18 cellular contexts compared by ENCODE assay signal in the genomic region with DNA sequence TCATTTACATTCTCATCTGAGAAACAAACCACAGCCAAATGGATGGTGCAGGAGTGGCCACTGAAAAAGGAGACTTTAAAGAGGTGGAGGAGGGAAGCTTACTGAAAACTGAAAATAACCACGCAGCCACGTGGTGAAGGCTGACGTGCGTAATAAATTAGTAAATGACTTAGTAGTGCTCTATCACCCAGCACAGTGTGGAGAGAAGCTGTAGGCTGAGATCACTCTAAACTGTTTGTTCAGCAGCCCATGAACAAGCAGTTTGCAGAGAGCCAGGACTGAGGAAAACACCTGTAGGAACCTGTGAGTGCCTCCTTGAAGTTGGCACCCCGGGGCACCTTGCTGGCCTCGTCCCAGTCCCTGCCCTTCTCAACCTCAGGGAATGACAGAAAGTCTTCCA.
"Had no signal": no experiment of that assay in that cellular context is flagged by ENCODE, and none has a peak within 500 bp of the region (broad histone marks: within the 10 kb centered on the region; RNA-seq: fewer than 3 reads in every experiment).

No MANE protein-coding gene starts in this region.

- H3K4me3 ChIP-seq: esophagus squamous epithelium, hepatocyte, left ventricle myocardium inferior, mucosa of descending colon, tibial nerve had no signal

- H3K9ac ChIP-seq: parathyroid adenoma had no signal

- H3K4me3 Mint-ChIP-seq: activated naive CD4-positive, alpha-beta T cell treated with anti-CD3 and anti-CD28 coated beads for 36 hours; activated naive CD8-positive, alpha-beta T cell treated with anti-CD3 and anti-CD28 coated beads, Interleukin-2, amount 50 U/mL, for 24 hours; memory B cell; naive thymus-derived CD4-positive, alpha-beta T cell; stimulated activated effector memory CD8-positive, alpha-beta T cell treated with anti-CD3 and anti-CD28 coated beads, Interleukin-12 subunit alpha, Interleukin-12 subunit beta, amount 100 ng/mL, for 72 hours had no signal

- DNase-seq: activated naive CD4-positive, alpha-beta T cell treated with anti-CD3 and anti-CD28 coated beads for 36 hours; activated naive CD8-positive, alpha-beta T cell treated with anti-CD3 and anti-CD28 coated beads, Interleukin-2, amount 50 U/mL, for 24 hours; aorta; cortex of kidney; effector CD4-positive, alpha-beta T cell; esophagus squamous epithelium; islet precursor cell; left ventricle myocardium inferior; mucosa of descending colon; naive thymus-derived CD4-positive, alpha-beta T cell; stimulated activated CD4-positive, alpha-beta T cell treated with anti-CD3 and anti-CD28 coated beads, Interleukin-12 subunit alpha, Interleukin-12 subunit beta, amount 100 ng/mL, for 4 hours; T-helper 9 cell had no signal

- H3K4me1 Mint-ChIP-seq: activated naive CD8-positive, alpha-beta T cell treated with anti-CD3 and anti-CD28 coated beads, Interleukin-2, amount 50 U/mL, for 24 hours; memory B cell; stimulated activated effector memory CD8-positive, alpha-beta T cell treated with anti-CD3 and anti-CD28 coated beads, Interleukin-12 subunit alpha, Interleukin-12 subunit beta, amount 100 ng/mL, for 72 hours had no signal

- H3K4me2 ChIP-seq: hepatocyte had no signal

- H3K36me3 Mint-ChIP-seq: naive thymus-derived CD4-positive, alpha-beta T cell; stimulated activated effector memory CD8-positive, alpha-beta T cell treated with anti-CD3 and anti-CD28 coated beads, Interleukin-12 subunit alpha, Interleukin-12 subunit beta, amount 100 ng/mL, for 72 hours had no signal

- H3K9me3 ChIP-seq: esophagus squamous epithelium, mucosa of descending colon had no signal

- H3K79me2 ChIP-seq: hepatocyte, parathyroid adenoma had no signal

- H3K36me3 ChIP-seq: esophagus squamous epithelium, left ventricle myocardium inferior, tibial nerve had no signal

- H3K4me1 ChIP-seq: parathyroid adenoma had no signal

- H3K27me3 ChIP-seq: esophagus squamous epithelium, hepatocyte, tibial nerve had no signal

- H3K27ac ChIP-seq: esophagus squamous epithelium, hepatocyte, left ventricle myocardium inferior, parathyroid adenoma, tibial nerve had no signal

- H2AFZ ChIP-seq: hepatocyte, parathyroid adenoma had no signal

- ATAC-seq: activated CD4-positive, CD25-positive, alpha-beta regulatory T cell treated with anti-CD3 and anti-CD28 coated beads, Interleukin-2, amount 50 U/mL, for 24 hours; activated naive CD8-positive, alpha-beta T cell treated with anti-CD3 and anti-CD28 coated beads, Interleukin-2, amount 50 U/mL, for 24 hours; mucosa of descending colon; naive thymus-derived CD4-positive, alpha-beta T cell; stimulated activated effector memory CD8-positive, alpha-beta T cell treated with anti-CD3 and anti-CD28 coated beads, Interleukin-12 subunit alpha, Interleukin-12 subunit beta, amount 100 ng/mL, for 72 hours had no signal

- H3K27ac Mint-ChIP-seq: activated naive CD4-positive, alpha-beta T cell treated with anti-CD3 and anti-CD28 coated beads for 36 hours; activated naive CD8-positive, alpha-beta T cell treated with anti-CD3 and anti-CD28 coated beads, Interleukin-2, amount 50 U/mL, for 24 hours; memory B cell; naive thymus-derived CD4-positive, alpha-beta T cell; stimulated activated effector memory CD8-positive, alpha-beta T cell treated with anti-CD3 and anti-CD28 coated beads, Interleukin-12 subunit alpha, Interleukin-12 subunit beta, amount 100 ng/mL, for 72 hours had no signal

- H3K27me3 Mint-ChIP-seq: activated naive CD8-positive, alpha-beta T cell treated with anti-CD3 and anti-CD28 coated beads, Interleukin-2, amount 50 U/mL, for 24 hours; memory B cell had no signal
